12 cellular contexts compared by ENCODE assay signal in the genomic region with DNA sequence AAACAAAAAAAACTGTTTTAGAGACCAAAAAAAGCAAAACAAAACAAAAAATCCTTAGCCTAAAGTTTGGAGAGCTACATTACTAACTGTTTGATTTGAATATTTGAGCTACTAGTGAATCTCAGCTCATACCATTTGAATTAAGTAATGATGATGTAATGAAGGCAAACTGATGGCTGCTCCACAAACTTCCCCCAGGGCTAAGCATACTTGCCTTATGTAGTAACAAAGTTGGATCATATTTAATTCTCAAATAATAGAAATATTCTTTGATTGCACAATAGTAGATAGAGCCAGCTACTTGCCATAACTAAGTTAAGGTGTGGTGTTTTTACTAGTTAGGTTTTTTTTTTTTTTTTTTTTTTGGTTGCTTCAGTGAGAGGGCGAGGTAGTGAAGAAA. TPM values are rescaled to one million over a fixed set of nuclear protein-coding genes. Genes with fewer than 3 reads are reported as not detected.
DNase-seq lines count a peak whose midpoint lies in the region; ATAC-seq and TF ChIP-seq lines count a peak whose summit lies in the region.
"Had no signal": no experiment of that assay in that cellular context is flagged by ENCODE, and none has a peak within 500 bp of the region (broad histone marks: within the 10 kb centered on the region; RNA-seq: fewer than 3 reads in every experiment).

No MANE protein-coding gene starts in this region.

- H3K9ac ChIP-seq in skeletal muscle satellite cell (ENCODE audit: low read depth, low read length) = peak overlapping the region; percentile 99

- TF ChIP-seq CTCF in astrocyte of the cerebellum (IDR thresholded peaks at IDR 0.05; ENCODE audit: low read depth, low read length, missing control alignments) = no peak
- TF ChIP-seq CTCF in right atrium auricular region (IDR thresholded peaks at IDR 0.05) = no peak

- DNase-seq in H4 (ENCODE audit: low spot score) = peak; percentile 50
- DNase-seq in astrocyte of the cerebellum (ENCODE audit: low read depth) = peak; percentile 76
- no peak for DNase-seq in right atrium auricular region (ENCODE audit: low spot score)
- no peak for DNase-seq in naive thymus-derived CD4-positive, alpha-beta T cell
- no peak for DNase-seq in T-helper 1 cell
- no peak for DNase-seq in stimulated activated naive CD8-positive, alpha-beta T cell treated with anti-CD3 and anti-CD28 coated beads, Interleukin-15, amount 100 ng/mL, for 72 hours
- DNase-seq: activated CD4-positive, alpha-beta T cell treated with anti-CD3 and anti-CD28 coated beads for 1 hour; NCI-H2081 treated with DMSO at 0.1 percent for 48 hours; occipital lobe; testis had no signal

- H3K36me3 ChIP-seq in right atrium auricular region = peaks cover 8% of the 10 kb centered on the region
- peaks cover 14% of the 10 kb centered on the region for H3K36me3 ChIP-seq in skeletal muscle satellite cell (ENCODE audit: insufficient read depth, low read length)
- H3K36me3 ChIP-seq in naive thymus-derived CD4-positive, alpha-beta T cell (ENCODE audit: control insufficient read depth in 2 of 3, insufficient read depth in 3 of 3, low read length in 3 of 3) = no peaks in the 10 kb centered on the region

- CTCF ChIA-PET in naive thymus-derived CD4-positive, alpha-beta T cell (lab: Charles Lee) = no interaction called here

- peaks cover 0 to 10% (median 0%) of the 10 kb centered on the region in 11 donors for H3K9me3 Mint-ChIP-seq in naive thymus-derived CD4-positive, alpha-beta T cell
- H3K9me3 Mint-ChIP-seq in stimulated activated naive CD8-positive, alpha-beta T cell treated with anti-CD3 and anti-CD28 coated beads, Interleukin-15, amount 100 ng/mL, for 72 hours = no peaks in the 10 kb centered on the region

- H3K4me3 Mint-ChIP-seq in naive thymus-derived CD4-positive, alpha-beta T cell = no peak overlapping the region
- H3K4me3 Mint-ChIP-seq in stimulated activated naive CD8-positive, alpha-beta T cell treated with anti-CD3 and anti-CD28 coated beads, Interleukin-15, amount 100 ng/mL, for 72 hours = no peak overlapping the region

- in situ Hi-C loops in astrocyte of the cerebellum (cut with HindIII; ENCODE audit: low sequenced_read_pairs) = no loop called here

- peaks cover 0 to 18% (median 10%) of the 10 kb centered on the region in 7 donors for H3K4me1 Mint-ChIP-seq in naive thymus-derived CD4-positive, alpha-beta T cell
- H3K4me1 Mint-ChIP-seq in stimulated activated naive CD8-positive, alpha-beta T cell treated with anti-CD3 and anti-CD28 coated beads, Interleukin-15, amount 100 ng/mL, for 72 hours = peaks cover 5% of the 10 kb centered on the region

- H3K4me3 ChIP-seq in astrocyte of the cerebellum (ENCODE audit: low read depth, low read length) = no peak overlapping the region
- H3K4me3 ChIP-seq in right atrium auricular region = no peak overlapping the region
- H3K4me3 ChIP-seq in skeletal muscle satellite cell (ENCODE audit: low read length) = peak overlapping the region; percentile 97
- no peak overlapping the region for H3K4me3 ChIP-seq in naive thymus-derived CD4-positive, alpha-beta T cell (ENCODE audit: low read length)
- H3K4me3 ChIP-seq: testis had no signal

- H3K27me3 Mint-ChIP-seq in naive thymus-derived CD4-positive, alpha-beta T cell = peaks cover 34 to 47% (median 38%) of the 10 kb centered on the region in 5 donors
- H3K27me3 Mint-ChIP-seq in stimulated activated naive CD8-positive, alpha-beta T cell treated with anti-CD3 and anti-CD28 coated beads, Interleukin-15, amount 100 ng/mL, for 72 hours = peaks cover 31% of the 10 kb centered on the region

- intact Hi-C loops in naive thymus-derived CD4-positive, alpha-beta T cell (cut with micrococcal nuclease) = loop anchor here in 1 of 2 donors (10.0 kb wide), 2 partner anchors 158 to 238 kb away; no protein-coding TSS in a partner anchor

- no peak for ATAC-seq in HG03460 (IDR thresholded peaks at IDR 0.05; ENCODE audit: unreplicated experiment)
- ATAC-seq in naive thymus-derived CD4-positive, alpha-beta T cell = no peak
- no peak for ATAC-seq in stimulated activated naive CD8-positive, alpha-beta T cell treated with anti-CD3 and anti-CD28 coated beads, Interleukin-15, amount 100 ng/mL, for 72 hours

- no peaks in the 10 kb centered on the region for H3K27me3 ChIP-seq in right atrium auricular region
- H3K27me3 ChIP-seq in skeletal muscle satellite cell (ENCODE audit: control insufficient read depth, insufficient read depth, low read length) = no peaks in the 10 kb centered on the region
- no peaks in the 10 kb centered on the region for H3K27me3 ChIP-seq in naive thymus-derived CD4-positive, alpha-beta T cell (ENCODE audit: control insufficient read depth in 2 of 2, insufficient read depth in 2 of 2, low read length in 2 of 2)
- H3K27me3 ChIP-seq: testis had no signal

- peaks cover 0 to 23% of the 10 kb centered on the region in 2 donors for H3K4me1 ChIP-seq in right atrium auricular region
- H3K4me1 ChIP-seq in skeletal muscle satellite cell (ENCODE audit: control insufficient read depth, insufficient read depth, low read length) = peaks cover 35% of the 10 kb centered on the region
- no peaks in the 10 kb centered on the region for H3K4me1 ChIP-seq in naive thymus-derived CD4-positive, alpha-beta T cell (ENCODE audit: control insufficient read depth in 2 of 2, insufficient read depth in 2 of 2, low read length in 2 of 2)

- peak overlapping the region; percentile 90 to 94 for H3K27ac ChIP-seq in right atrium auricular region
- no peak overlapping the region for H3K27ac ChIP-seq in naive thymus-derived CD4-positive, alpha-beta T cell (ENCODE audit: low read depth, low read length)

- H3K36me3 Mint-ChIP-seq in naive thymus-derived CD4-positive, alpha-beta T cell = peaks cover 0 to 4% (median 0%) of the 10 kb centered on the region in 5 donors

- no peaks in the 10 kb centered on the region for H3K9me3 ChIP-seq in right atrium auricular region
- H3K9me3 ChIP-seq in skeletal muscle satellite cell (replicated peaks; ENCODE audit: low read length) = no peaks in the 10 kb centered on the region
- H3K9me3 ChIP-seq in naive thymus-derived CD4-positive, alpha-beta T cell (ENCODE audit: control insufficient read depth in 2 of 3, low read length in 3 of 3) = no peaks in the 10 kb centered on the region
- H3K9me3 ChIP-seq: testis had no signal

- peak overlapping the region; percentile 93 for H3K4me2 ChIP-seq in skeletal muscle satellite cell (ENCODE audit: low read length)

- POLR2A ChIA-PET in naive thymus-derived CD4-positive, alpha-beta T cell (lab: Charles Lee) = no interaction called here

- H3K27ac Mint-ChIP-seq in naive thymus-derived CD4-positive, alpha-beta T cell = no peak overlapping the region
- H3K27ac Mint-ChIP-seq in stimulated activated naive CD8-positive, alpha-beta T cell treated with anti-CD3 and anti-CD28 coated beads, Interleukin-15, amount 100 ng/mL, for 72 hours = no peak overlapping the region

RNA-seq across cellular contexts. Expression of a gene that starts 2.8 kb away (rescaled TPM):
- total RNA-seq in H4 (2014; rRNA removed; shearing (Covaris generic)) = 88.3 and 93.1 TPM in 2 replicates
- 10 to 100 TPM in 1 of 2 donors, 1 to 10 TPM in 1; 7.0 to 18.6 TPM for total RNA-seq in right atrium auricular region
- 67.5 and 81.1 TPM in 2 replicates for total RNA-seq in skeletal muscle satellite cell (2012; rRNA removed)
- total RNA-seq in naive thymus-derived CD4-positive, alpha-beta T cell = 10 to 100 TPM in 1 of 5 experiments, 1 to 10 TPM in 2, under 1 TPM in 2; 0.36 to 22.5 (median 1.4) TPM
- under 1 TPM; 0.24 to 0.92 TPM for polyA plus RNA-seq in naive thymus-derived CD4-positive, alpha-beta T cell

RNA-seq across cellular contexts. Expression of a gene that starts 52.3 kb away (rescaled TPM):
- total RNA-seq in H4 (2014; rRNA removed; shearing (Covaris generic)) = not detected in 2 replicates
- not detected for total RNA-seq in right atrium auricular region
- not detected in 2 replicates for total RNA-seq in skeletal muscle satellite cell (2012; rRNA removed)
- total RNA-seq in naive thymus-derived CD4-positive, alpha-beta T cell = not detected
- polyA plus RNA-seq in naive thymus-derived CD4-positive, alpha-beta T cell = not detected

Comparison
In these comparisons a context has a peak if more than half of its experiments do, and no peak if none do; other contexts are left out.
1. DNase-seq: peak in H4 (single experiment) and astrocyte of the cerebellum (single experiment); none in right atrium auricular region (single experiment), naive thymus-derived CD4-positive, alpha-beta T cell (0 of 9), T-helper 1 cell (0 of 5) and stimulated activated naive CD8-positive, alpha-beta T cell treated with anti-CD3 and anti-CD28 coated beads, Interleukin-15, amount 100 ng/mL, for 72 hours (0 of 2).